ENCODE assay signal across 8 cellular contexts in genomic region chr17:78361227-78361683, GRCh38. TPM values are rescaled to one million over a fixed set of nuclear protein-coding genes. Genes with fewer than 3 reads are reported as not detected.
DNase-seq lines count a peak whose midpoint lies in the region; ATAC-seq and TF ChIP-seq lines count a peak whose summit lies in the region.

No MANE protein-coding gene starts in this region.

- H3K27me3 ChIP-seq in mesendoderm (ENCODE audit: insufficient read depth, low read length, poor library complexity) (no peaks in the 10 kb centered on the region), suprapubic skin (no peaks in the 10 kb centered on the region)

- peaks cover 32% of the 10 kb centered on the region for H3K79me2 ChIP-seq in mesendoderm (ENCODE audit: control insufficient read depth, insufficient read depth, low read length)

- H3K18ac ChIP-seq in mesendoderm (ENCODE audit: low read length) = peak overlapping the region; percentile 70

- no peaks in the 10 kb centered on the region for H3K9me3 Mint-ChIP-seq in activated naive CD4-positive, alpha-beta T cell treated with anti-CD3 and anti-CD28 coated beads for 36 hours
- H3K9me3 Mint-ChIP-seq in activated CD8-positive, alpha-beta T cell treated with anti-CD3 and anti-CD28 coated beads for 36 hours = no peaks in the 10 kb centered on the region

- no peak for TF ChIP-seq CTCF in activated CD8-positive, alpha-beta T cell treated with anti-CD3 and anti-CD28 coated beads for 36 hours (IDR thresholded peaks at IDR 0.05)
- no peak for TF ChIP-seq CTCF in suprapubic skin (IDR thresholded peaks at IDR 0.05)

- peak overlapping the region; percentile 47 for H2BK120ac ChIP-seq in mesendoderm (ENCODE audit: low read depth, low read length)

- WGBS in mesendoderm (ENCODE audit: extremely low coverage, insufficient coverage, low lambda C conversion rate) = no CpG with 5 or more reads among the region's 12 CpGs
- 80% methylated on average over 12 of the region's 12 CpGs for WGBS in suprapubic skin

- DNase-seq in activated naive CD4-positive, alpha-beta T cell treated with anti-CD3 and anti-CD28 coated beads for 36 hours = no peak
- no peak for DNase-seq in activated naive CD4-positive, alpha-beta T cell treated with anti-CD3 and anti-CD28 coated beads, Interleukin-2, amount 50 U/mL, for 16 hours
- no peak for DNase-seq in activated CD8-positive, alpha-beta T cell treated with anti-CD3 and anti-CD28 coated beads for 36 hours
- peak; percentile 92 for DNase-seq in mesendoderm
- DNase-seq in suprapubic skin (ENCODE audit: low spot score in 2 of 2) = no peak
- no peak for DNase-seq in sciatic nerve (ENCODE audit: low spot score)
- no peak for DNase-seq in LoVo (ENCODE audit: low spot score)
- DNase-seq in D341Med (ENCODE audit: low spot score) = no peak

- H2BK15ac ChIP-seq in mesendoderm (replicated peaks; ENCODE audit: low read depth) = no peak overlapping the region

- no peak overlapping the region for H4K5ac ChIP-seq in mesendoderm (ENCODE audit: low read length)

- H3K9me3 ChIP-seq in suprapubic skin = no peaks in the 10 kb centered on the region

- peaks cover 3% of the 10 kb centered on the region for H3K79me1 ChIP-seq in mesendoderm (ENCODE audit: low read length)

- H3K9ac ChIP-seq in mesendoderm (ENCODE audit: low read length) = peak overlapping the region; percentile 73

- H3K27me3 Mint-ChIP-seq in activated naive CD4-positive, alpha-beta T cell treated with anti-CD3 and anti-CD28 coated beads for 36 hours (ENCODE audit: low read depth) = peaks cover 5% of the 10 kb centered on the region
- peaks cover 13% of the 10 kb centered on the region for H3K27me3 Mint-ChIP-seq in activated CD8-positive, alpha-beta T cell treated with anti-CD3 and anti-CD28 coated beads for 36 hours

- POLR2A ChIA-PET in activated CD8-positive, alpha-beta T cell treated with anti-CD3 and anti-CD28 coated beads for 36 hours (lab: Charles Lee) = interaction anchor here (1.0 to 3.9 kb wide), 3 partner anchors 21 to 58 kb away, joined by 3 to 19 read pairs (median 3); no protein-coding TSS in a partner anchor

- no peak overlapping the region for H3K4me3 ChIP-seq in mesendoderm (ENCODE audit: low read length)
- no peak overlapping the region for H3K4me3 ChIP-seq in suprapubic skin

- H3K27ac ChIP-seq in mesendoderm (ENCODE audit: low read depth, low read length) (no peak overlapping the region), suprapubic skin (peak overlapping the region; percentile 95)

- intact Hi-C loops in activated naive CD4-positive, alpha-beta T cell treated with anti-CD3 and anti-CD28 coated beads for 36 hours (cut with micrococcal nuclease) = loop anchor here (10.0 kb wide), 1 partner anchor 234 kb away; no protein-coding TSS in a partner anchor
- intact Hi-C loops in activated CD8-positive, alpha-beta T cell treated with anti-CD3 and anti-CD28 coated beads for 36 hours (cut with micrococcal nuclease) = loop anchor here (5.0 kb wide), 1 partner anchor 61 kb away; no protein-coding TSS in a partner anchor
- intact Hi-C loops in sciatic nerve (cut with DNase I) = loop anchor here (5.0 to 10.0 kb wide), 3 partner anchors 61 to 236 kb away; partner anchors contain the start of gene TMC6

- H3K56ac ChIP-seq in mesendoderm (ENCODE audit: low read length) = peak overlapping the region; percentile 81

- H2BK5ac ChIP-seq in mesendoderm (ENCODE audit: low read length) = peak overlapping the region; percentile 28

- peak overlapping the region; percentile 70 for H3K4me2 ChIP-seq in mesendoderm (ENCODE audit: low read length)

- peaks cover 33% of the 10 kb centered on the region for H3K4me1 Mint-ChIP-seq in activated naive CD4-positive, alpha-beta T cell treated with anti-CD3 and anti-CD28 coated beads for 36 hours (ENCODE audit: low read depth)
- peaks cover 34% of the 10 kb centered on the region for H3K4me1 Mint-ChIP-seq in activated CD8-positive, alpha-beta T cell treated with anti-CD3 and anti-CD28 coated beads for 36 hours (ENCODE audit: low read depth)

- peak overlapping the region; percentile 46 for H3K4ac ChIP-seq in mesendoderm (ENCODE audit: low read depth, low read length)

- no peak overlapping the region for H4K8ac ChIP-seq in mesendoderm (ENCODE audit: low read depth, low read length)

- H3K23ac ChIP-seq in mesendoderm (ENCODE audit: low read length) = no peak overlapping the region

- peak overlapping the region; percentile 17 for H2AK5ac ChIP-seq in mesendoderm (ENCODE audit: low read length)

- H3K36me3 ChIP-seq in mesendoderm (ENCODE audit: control insufficient read depth, insufficient read depth, low read length) (peaks cover 11% of the 10 kb centered on the region), suprapubic skin (peaks cover 8% of the 10 kb centered on the region)

- TF ChIP-seq EP300 in suprapubic skin (IDR thresholded peaks at IDR 0.05) = no peak

- H3K36me3 Mint-ChIP-seq in activated naive CD4-positive, alpha-beta T cell treated with anti-CD3 and anti-CD28 coated beads for 36 hours (ENCODE audit: low read depth) = peaks cover 31% of the 10 kb centered on the region
- peaks cover 28% of the 10 kb centered on the region for H3K36me3 Mint-ChIP-seq in activated CD8-positive, alpha-beta T cell treated with anti-CD3 and anti-CD28 coated beads for 36 hours (ENCODE audit: low read depth)

- TF ChIP-seq POLR2A in suprapubic skin (IDR thresholded peaks at IDR 0.05) = no peak

- no peak for ATAC-seq in activated CD8-positive, alpha-beta T cell treated with anti-CD3 and anti-CD28 coated beads for 36 hours
- no peak for ATAC-seq in sciatic nerve

- peak overlapping the region; percentile 73 for H3K4me3 Mint-ChIP-seq in activated naive CD4-positive, alpha-beta T cell treated with anti-CD3 and anti-CD28 coated beads for 36 hours
- H3K4me3 Mint-ChIP-seq in activated CD8-positive, alpha-beta T cell treated with anti-CD3 and anti-CD28 coated beads for 36 hours = peak overlapping the region; percentile 63

- H3K27ac Mint-ChIP-seq in activated naive CD4-positive, alpha-beta T cell treated with anti-CD3 and anti-CD28 coated beads for 36 hours = peak overlapping the region; percentile 89
- peak overlapping the region; percentile 84 for H3K27ac Mint-ChIP-seq in activated CD8-positive, alpha-beta T cell treated with anti-CD3 and anti-CD28 coated beads for 36 hours

- H3K4me1 ChIP-seq in mesendoderm (ENCODE audit: control insufficient read depth, low read depth, low read length) (peaks cover 25% of the 10 kb centered on the region), suprapubic skin (peaks cover 56% of the 10 kb centered on the region)

- CTCF ChIA-PET in activated naive CD4-positive, alpha-beta T cell treated with anti-CD3 and anti-CD28 coated beads for 36 hours (lab: Charles Lee) = interaction anchor here (0.5 to 4.5 kb wide), 22 partner anchors 9 to 349 kb away, joined by 3 to 36 read pairs (median 6); partner anchors contain the start of gene PGS1
- CTCF ChIA-PET in activated CD8-positive, alpha-beta T cell treated with anti-CD3 and anti-CD28 coated beads for 36 hours (lab: Charles Lee) = interaction anchor here (0.6 to 6.6 kb wide), 21 partner anchors 9 to 278 kb away, joined by 3 to 99 read pairs (median 5); partner anchors contain the start of gene PGS1

RNA-seq across cellular contexts. Expression of gene SOCS3, which starts 1.4 kb away (rescaled TPM):
- total RNA-seq in activated naive CD4-positive, alpha-beta T cell treated with anti-CD3 and anti-CD28 coated beads for 36 hours = 100 to 1,000 TPM; 281 to 290 TPM
- 10 to 100 TPM; 48.6 to 49.1 TPM for total RNA-seq in activated CD8-positive, alpha-beta T cell treated with anti-CD3 and anti-CD28 coated beads for 36 hours
- polyA plus RNA-seq in mesendoderm (2013, experiment 1 of 2) = 11.2 TPM
- 11.0 TPM for polyA plus RNA-seq in mesendoderm (2013, experiment 2 of 2)
- total RNA-seq in suprapubic skin (100 to 1,000 TPM in 1 of 4 donors, 10 to 100 TPM in 3; 33.2 to 264 (median 60.9) TPM), sciatic nerve (144 TPM)

RNA-seq across cellular contexts. Expression of gene PGS1, which starts 17.2 kb away (rescaled TPM):
- total RNA-seq in activated naive CD4-positive, alpha-beta T cell treated with anti-CD3 and anti-CD28 coated beads for 36 hours = 10 to 100 TPM; 69.0 to 73.1 TPM
- 10 to 100 TPM; 42.1 to 43.3 TPM for total RNA-seq in activated CD8-positive, alpha-beta T cell treated with anti-CD3 and anti-CD28 coated beads for 36 hours
- 24.0 TPM for polyA plus RNA-seq in mesendoderm (2013, experiment 1 of 2)
- polyA plus RNA-seq in mesendoderm (2013, experiment 2 of 2) = 23.5 TPM
- total RNA-seq in suprapubic skin = 10 to 100 TPM; 23.9 to 51.7 (median 34.2) TPM
- total RNA-seq in sciatic nerve = 59.2 TPM
